9 cellular contexts compared by ENCODE assay signal in the genomic region with DNA sequence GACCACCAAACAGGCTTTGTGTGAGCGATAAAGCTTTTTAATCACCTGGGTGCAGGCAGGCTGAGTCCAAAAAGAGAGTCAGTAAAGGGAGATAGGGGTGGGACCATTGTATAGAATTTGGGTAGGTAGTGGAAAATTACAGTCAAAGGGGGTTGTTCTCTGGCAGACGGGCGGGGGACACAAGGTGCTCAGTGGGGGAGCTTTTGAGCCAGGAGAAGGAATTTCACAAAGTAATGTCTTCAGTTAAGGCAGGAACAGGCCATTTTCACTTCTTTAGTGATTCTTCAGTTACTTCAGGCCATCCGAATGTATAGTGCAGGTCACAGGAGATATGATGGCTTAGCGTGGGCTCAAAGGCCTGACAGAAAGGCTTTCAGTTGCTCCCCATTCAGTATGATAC. TPM values are rescaled to one million over a fixed set of nuclear protein-coding genes. Genes with fewer than 3 reads are reported as not detected.
"Had no signal": no experiment of that assay in that cellular context is flagged by ENCODE, and none has a peak within 500 bp of the region (broad histone marks: within the 10 kb centered on the region; RNA-seq: fewer than 3 reads in every experiment).

No MANE protein-coding gene starts in this region.

RNA-seq across cellular contexts. Expression of a gene that starts 8.0 kb away (rescaled TPM):
- total RNA-seq: LHCN-M2, MCF 10A, NCI-H460, OCI-LY7, PC-9, Right ventricle myocardium inferior, RPMI7951, SJCRH30, SK-MEL-5 had no signal

RNA-seq across cellular contexts. Expression of a gene that starts 26.3 kb away (rescaled TPM):
- total RNA-seq: LHCN-M2, MCF 10A, NCI-H460, OCI-LY7, PC-9, Right ventricle myocardium inferior, RPMI7951, SJCRH30, SK-MEL-5 had no signal
